ENCODE assay signal across 12 cellular contexts in genomic region chr13:79662882-79663281, GRCh38.
DNase-seq lines count a peak whose midpoint lies in the region; TF ChIP-seq lines count a peak whose summit lies in the region.
"Had no signal": no experiment of that assay in that cellular context is flagged by ENCODE, and none has a peak within 500 bp of the region (broad histone marks: within the 10 kb centered on the region; RNA-seq: fewer than 3 reads in every experiment).

No MANE protein-coding gene starts in this region.

- H3K4me1 ChIP-seq in sigmoid colon, result peaks cover 0 to 15% (median 9%) of the 10 kb centered on the region in 4 donors

- no peak overlapping the region for H3K4me3 ChIP-seq in choroid plexus epithelial cell (ENCODE audit: low read depth, low read length)
- no peak overlapping the region for H3K4me3 ChIP-seq in MG63
- H3K4me3 ChIP-seq in sigmoid colon, result no peak overlapping the region

- intact Hi-C loops in sigmoid colon (cut with DNase I), result no loop called here

- H3K27me3 ChIP-seq in MG63 (no peaks in the 10 kb centered on the region), sigmoid colon (no peaks in the 10 kb centered on the region)

- H3K9me3 ChIP-seq in MG63 (no peaks in the 10 kb centered on the region), sigmoid colon (no peaks in the 10 kb centered on the region)

- no peak overlapping the region for H3K27ac ChIP-seq in sigmoid colon

- no peak for TF ChIP-seq EP300 in sigmoid colon (IDR thresholded peaks at IDR 0.05)

- 25 to 39% methylated on average over 3 of the region's 3 CpGs for WGBS in sigmoid colon, 2 donors

- no peaks in the 10 kb centered on the region for H3K36me3 ChIP-seq in MG63
- H3K36me3 ChIP-seq in sigmoid colon, result no peaks in the 10 kb centered on the region

- TF ChIP-seq CTCF in choroid plexus epithelial cell (conservative IDR thresholded peaks at IDR 0.05; ENCODE audit: low read depth, low read length) (no peak), sigmoid colon (IDR thresholded peaks at IDR 0.05) (no peak)

- TF ChIP-seq POLR2A in sigmoid colon (IDR thresholded peaks at IDR 0.05), result no peak

- DNase-seq in DMS153 (lab: John Stamatoyannopoulos, UW) (peak; percentile 19), NCI-H1694 treated with DMSO at 0.1 percent for 48 hours (lab: John Stamatoyannopoulos, UW) (peak; percentile 31), choroid plexus epithelial cell (ENCODE audit: low read depth) (peak; percentile 9), myocyte (ENCODE audit: low read depth) (peak; percentile 52), MG63 (no peak), T-helper 1 cell (no peak), NCI-H774 (lab: John Stamatoyannopoulos, UW) (no peak), sigmoid colon (no peak)
- DNase-seq: activated gamma-delta T cell; NCI-H524 treated with DMSO at 0.1 percent for 48 hours; occipital lobe; stimulated activated naive CD8-positive, alpha-beta T cell treated with anti-CD3 and anti-CD28 coated beads, Interleukin-15, Interleukin-2, amounts not matched to agents 100 U/mL and 50 U/mL, for 24 hours had no signal

Comparison
In these comparisons a context has a peak if more than half of its experiments do, and no peak if none do; other contexts are left out.
1. DNase-seq: peak in DMS153 (single experiment), NCI-H1694 treated with DMSO at 0.1 percent for 48 hours (single experiment), choroid plexus epithelial cell (single experiment) and myocyte (single experiment); none in MG63 (single experiment), T-helper 1 cell (0 of 5), NCI-H774 (single experiment) and sigmoid colon (single experiment).